14 cellular contexts compared by ENCODE assay signal in the genomic region with DNA sequence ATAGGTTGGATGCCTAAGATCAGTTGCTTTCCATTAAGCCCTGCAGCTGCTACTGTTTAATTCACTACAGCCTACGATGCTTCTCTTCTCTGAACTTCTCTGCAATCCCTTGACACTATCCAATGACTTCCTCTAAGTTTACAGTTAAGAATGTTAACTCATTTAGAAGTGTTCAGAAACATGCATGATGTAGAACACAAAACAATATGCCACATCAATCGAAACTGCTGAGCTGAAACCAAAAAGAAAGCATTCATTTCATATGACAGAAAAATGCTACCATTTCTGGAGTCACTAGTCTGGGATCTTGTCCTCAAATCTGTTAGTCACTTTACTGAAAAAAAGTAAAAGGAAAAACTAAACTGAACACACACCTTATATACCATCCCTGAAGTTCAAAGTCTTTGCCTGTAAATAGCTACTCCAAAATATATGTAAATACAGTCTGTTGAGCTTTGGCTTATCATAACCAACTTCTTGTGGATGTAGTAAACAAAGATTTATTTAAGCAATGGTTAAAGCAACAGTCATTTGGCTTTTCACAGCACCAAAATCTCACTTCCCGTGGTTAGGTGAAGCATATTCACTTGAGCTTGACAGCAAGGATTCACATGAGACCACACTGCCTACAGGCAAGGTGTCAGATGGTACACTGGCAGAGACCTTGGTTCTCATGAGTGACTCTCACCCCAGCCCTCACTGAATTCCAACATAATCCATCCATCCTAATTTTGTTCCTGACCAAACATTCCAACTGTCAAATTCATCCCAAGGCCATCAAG.
DNase-seq lines count a peak whose midpoint lies in the region; ATAC-seq and TF ChIP-seq lines count a peak whose summit lies in the region.
"Had no signal": no experiment of that assay in that cellular context is flagged by ENCODE, and none has a peak within 500 bp of the region (broad histone marks: within the 10 kb centered on the region; RNA-seq: fewer than 3 reads in every experiment).

No MANE protein-coding gene starts in this region.

- no peaks in the 10 kb centered on the region for H3K27me3 Mint-ChIP-seq in natural killer cell (ENCODE audit: low read depth in 2 of 2)
- H3K27me3 Mint-ChIP-seq in activated T-cell treated with anti-CD3 and anti-CD28 coated beads, Interleukin-2, amount 50 U/mL, for 72 hours (ENCODE audit: low read depth): no peaks in the 10 kb centered on the region

- intact Hi-C loops in natural killer cell (cut with micrococcal nuclease): no loop called here

- peak overlapping the region; percentile 27 to 49 for H3K27ac Mint-ChIP-seq in natural killer cell
- no peak overlapping the region for H3K27ac Mint-ChIP-seq in activated T-cell treated with anti-CD3 and anti-CD28 coated beads, Interleukin-2, amount 50 U/mL, for 72 hours
- H3K27ac Mint-ChIP-seq: nephron had no signal

- H3K4me1 Mint-ChIP-seq in natural killer cell: peaks cover 15 to 30% of the 10 kb centered on the region in 2 donors
- no peaks in the 10 kb centered on the region for H3K4me1 Mint-ChIP-seq in activated T-cell treated with anti-CD3 and anti-CD28 coated beads, Interleukin-2, amount 50 U/mL, for 72 hours (ENCODE audit: low read depth)
- H3K4me1 Mint-ChIP-seq: nephron had no signal

- peaks cover 3% of the 10 kb centered on the region in 2 donors for H3K9me3 Mint-ChIP-seq in natural killer cell
- peaks cover 4 to 9% of the 10 kb centered on the region in 2 donors for H3K9me3 Mint-ChIP-seq in activated T-cell treated with anti-CD3 and anti-CD28 coated beads, Interleukin-2, amount 50 U/mL, for 72 hours
- H3K9me3 Mint-ChIP-seq: nephron had no signal

- peak overlapping the region; percentile 18 for H3K4me3 Mint-ChIP-seq in natural killer cell
- H3K4me3 Mint-ChIP-seq in activated T-cell treated with anti-CD3 and anti-CD28 coated beads, Interleukin-2, amount 50 U/mL, for 72 hours: no peak overlapping the region
- H3K4me3 Mint-ChIP-seq: nephron had no signal

- in situ Hi-C loops in KBM-7 (cut with MboI; ENCODE audit: low pct_unique_long_range_greater_than_20kb, low sequenced_read_pairs): no loop called here

- no peak for TF ChIP-seq CTCF in natural killer cell (IDR thresholded peaks at IDR 0.05)

- H3K36me3 Mint-ChIP-seq in natural killer cell: no peaks in the 10 kb centered on the region
- no peaks in the 10 kb centered on the region for H3K36me3 Mint-ChIP-seq in activated T-cell treated with anti-CD3 and anti-CD28 coated beads, Interleukin-2, amount 50 U/mL, for 72 hours (ENCODE audit: insufficient read depth in 2 of 2)

- ATAC-seq in GM18868 (IDR thresholded peaks at IDR 0.05; ENCODE audit: unreplicated experiment) (peak; percentile 96), GM21529 (IDR thresholded peaks at IDR 0.05; ENCODE audit: unreplicated experiment) (peak; percentile 86), HG03135 (IDR thresholded peaks at IDR 0.05; ENCODE audit: unreplicated experiment) (peak; percentile 73), natural killer cell (peak; percentile 71 to 83 (median 78))
- ATAC-seq in activated T-cell treated with anti-CD3 and anti-CD28 coated beads, Interleukin-2, amount 50 U/mL, for 72 hours (replicated peaks in 1 of 2): no peak

- DNase-seq in natural killer cell: no peak
- DNase-seq in activated T-cell treated with anti-CD3 and anti-CD28 coated beads, Interleukin-2, amount 50 U/mL, for 72 hours: no peak
- DNase-seq in EL: no peak
- DNase-seq in KBM-7: no peak
- DNase-seq in NCI-H446 (lab: John Stamatoyannopoulos, UW): no peak
- DNase-seq: activated naive CD4-positive, alpha-beta T cell treated with anti-CD3 and anti-CD28 coated beads, Interleukin-2, amount 50 U/mL, for 16 hours; Calu3; islet precursor cell; NCI-H1048; NCI-H774 had no signal

Comparison
In these comparisons a context has a peak if more than half of its experiments do, and no peak if none do; other contexts are left out.
1. ATAC-seq: peak in GM18868 (single experiment), GM21529 (single experiment), HG03135 (single experiment) and natural killer cell (3 of 3); none in activated T-cell treated with anti-CD3 and anti-CD28 coated beads, Interleukin-2, amount 50 U/mL, for 72 hours (0 of 2).